In the genomic region with DNA sequence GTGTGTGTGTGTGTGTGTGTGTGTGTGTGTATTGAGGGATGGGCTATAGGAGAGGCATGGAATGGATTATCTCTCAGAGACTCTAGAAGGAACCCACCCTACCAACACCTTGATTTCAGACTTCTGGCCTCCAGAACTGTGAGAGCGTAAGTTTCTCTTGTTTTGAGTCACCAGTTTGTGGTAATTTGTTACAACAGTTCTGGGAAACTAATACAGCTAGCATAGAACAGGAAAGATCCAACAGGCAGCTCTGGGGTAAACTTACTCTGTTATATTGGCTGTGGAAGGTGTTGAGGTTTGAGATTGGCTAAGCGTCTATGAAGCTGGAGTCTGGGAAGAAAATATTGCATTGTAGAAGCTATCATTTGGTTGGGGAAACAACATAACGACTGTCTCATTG, we compare ENCODE assay signal across 1 cellular context.
TF ChIP-seq lines count a peak whose summit lies in the region.

No MANE protein-coding gene starts in this region.

TF ChIP-seq in H1, 55 proteins besides CTCF, POLR2A, EP300 and RAD21 (continued from another document):
- TF ChIP-seq CHD1 (IDR thresholded peaks at IDR 0.05; ENCODE audit: low read depth, low read length) (no peak), GABPA (IDR thresholded peaks at IDR 0.05; ENCODE audit: borderline replicate concordance, insufficient read depth, low read length) (no peak), PHF8 (conservative IDR thresholded peaks at IDR 0.05; ENCODE audit: low read depth, low read length) (no peak), HDAC6 (IDR thresholded peaks at IDR 0.05; ENCODE audit: low read depth, low read length) (no peak), NANOG (IDR thresholded peaks at IDR 0.05; ENCODE audit: insufficient read depth, low read depth, low read length, poor library complexity, severe bottlenecking) (no peak), TCF12 (IDR thresholded peaks at IDR 0.05; ENCODE audit: low read depth, low read length) (no peak), BRCA1 (IDR thresholded peaks at IDR 0.05; ENCODE audit: low read depth, low read length) (no peak), TAF1 (IDR thresholded peaks at IDR 0.05; ENCODE audit: low read depth, low read length) (no peak), RNF2 (IDR thresholded peaks at IDR 0.05; ENCODE audit: borderline replicate concordance, low read depth, low read length, missing control alignments, poor library complexity, severe bottlenecking) (no peak), CEBPB (IDR thresholded peaks at IDR 0.05; ENCODE audit: low read depth, low read length) (no peak)
- TF ChIP-seq, protein P1, sequence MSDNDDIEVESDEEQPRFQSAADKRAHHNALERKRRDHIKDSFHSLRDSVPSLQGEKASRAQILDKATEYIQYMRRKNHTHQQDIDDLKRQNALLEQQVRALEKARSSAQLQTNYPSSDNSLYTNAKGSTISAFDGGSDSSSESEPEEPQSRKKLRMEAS (IDR thresholded peaks at IDR 0.05), result no peak
